ENCODE assay signal across 1 cellular context in the genomic region with DNA sequence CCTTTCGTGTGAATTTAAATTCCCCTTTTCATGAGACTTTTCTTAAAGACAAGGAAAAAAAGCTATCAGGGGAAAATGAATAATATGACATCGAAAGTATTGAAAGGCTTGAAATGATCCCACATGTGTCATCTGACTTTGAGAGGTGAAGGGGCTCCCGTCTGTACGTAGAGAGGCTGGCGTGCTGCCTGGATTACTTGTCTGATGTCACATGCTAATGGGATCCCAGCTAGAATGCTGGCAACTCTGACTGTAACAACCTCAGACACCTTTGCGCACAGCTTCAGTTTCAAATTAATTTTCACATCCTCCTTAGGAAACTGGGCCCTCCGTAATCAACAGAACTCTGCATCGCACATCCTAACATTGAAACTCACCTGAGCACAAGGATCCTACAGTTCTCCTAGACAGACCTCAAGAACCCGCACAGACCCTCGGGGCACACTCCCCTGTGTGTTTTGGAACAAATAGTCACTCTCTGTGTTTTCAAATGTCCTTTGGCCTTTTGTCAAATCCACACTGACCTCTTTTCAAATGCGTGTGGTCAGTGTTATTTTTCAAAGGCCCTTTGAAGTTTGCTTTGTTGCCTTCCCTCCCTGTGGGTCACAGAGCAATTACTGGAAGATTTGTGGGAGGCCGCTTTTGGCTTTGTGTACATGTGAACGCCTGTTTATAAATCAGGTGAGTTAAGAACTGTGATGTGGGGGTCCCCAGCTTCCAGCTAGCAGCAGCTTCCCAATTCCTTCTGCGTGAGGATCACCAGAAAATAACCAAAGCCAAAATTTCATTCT.
TF ChIP-seq lines count a peak whose summit lies in the region.

No MANE protein-coding gene starts in this region.

TF ChIP-seq in HepG2, 621 proteins besides CTCF, POLR2A, EP300 and RAD21 (continued from another document and continues in another):
- no peak for TF ChIP-seq ZNF326 (CRISPR knock-in tag; IDR thresholded peaks at IDR 0.05; ENCODE audit: borderline replicate concordance)
- no peak; the same call in 1 of the 2 replicates for TF ChIP-seq ZNF460 (CRISPR knock-in tag; IDR thresholded peaks at IDR 0.05; ENCODE audit: borderline replicate concordance)
- TF ChIP-seq, protein P1, sequence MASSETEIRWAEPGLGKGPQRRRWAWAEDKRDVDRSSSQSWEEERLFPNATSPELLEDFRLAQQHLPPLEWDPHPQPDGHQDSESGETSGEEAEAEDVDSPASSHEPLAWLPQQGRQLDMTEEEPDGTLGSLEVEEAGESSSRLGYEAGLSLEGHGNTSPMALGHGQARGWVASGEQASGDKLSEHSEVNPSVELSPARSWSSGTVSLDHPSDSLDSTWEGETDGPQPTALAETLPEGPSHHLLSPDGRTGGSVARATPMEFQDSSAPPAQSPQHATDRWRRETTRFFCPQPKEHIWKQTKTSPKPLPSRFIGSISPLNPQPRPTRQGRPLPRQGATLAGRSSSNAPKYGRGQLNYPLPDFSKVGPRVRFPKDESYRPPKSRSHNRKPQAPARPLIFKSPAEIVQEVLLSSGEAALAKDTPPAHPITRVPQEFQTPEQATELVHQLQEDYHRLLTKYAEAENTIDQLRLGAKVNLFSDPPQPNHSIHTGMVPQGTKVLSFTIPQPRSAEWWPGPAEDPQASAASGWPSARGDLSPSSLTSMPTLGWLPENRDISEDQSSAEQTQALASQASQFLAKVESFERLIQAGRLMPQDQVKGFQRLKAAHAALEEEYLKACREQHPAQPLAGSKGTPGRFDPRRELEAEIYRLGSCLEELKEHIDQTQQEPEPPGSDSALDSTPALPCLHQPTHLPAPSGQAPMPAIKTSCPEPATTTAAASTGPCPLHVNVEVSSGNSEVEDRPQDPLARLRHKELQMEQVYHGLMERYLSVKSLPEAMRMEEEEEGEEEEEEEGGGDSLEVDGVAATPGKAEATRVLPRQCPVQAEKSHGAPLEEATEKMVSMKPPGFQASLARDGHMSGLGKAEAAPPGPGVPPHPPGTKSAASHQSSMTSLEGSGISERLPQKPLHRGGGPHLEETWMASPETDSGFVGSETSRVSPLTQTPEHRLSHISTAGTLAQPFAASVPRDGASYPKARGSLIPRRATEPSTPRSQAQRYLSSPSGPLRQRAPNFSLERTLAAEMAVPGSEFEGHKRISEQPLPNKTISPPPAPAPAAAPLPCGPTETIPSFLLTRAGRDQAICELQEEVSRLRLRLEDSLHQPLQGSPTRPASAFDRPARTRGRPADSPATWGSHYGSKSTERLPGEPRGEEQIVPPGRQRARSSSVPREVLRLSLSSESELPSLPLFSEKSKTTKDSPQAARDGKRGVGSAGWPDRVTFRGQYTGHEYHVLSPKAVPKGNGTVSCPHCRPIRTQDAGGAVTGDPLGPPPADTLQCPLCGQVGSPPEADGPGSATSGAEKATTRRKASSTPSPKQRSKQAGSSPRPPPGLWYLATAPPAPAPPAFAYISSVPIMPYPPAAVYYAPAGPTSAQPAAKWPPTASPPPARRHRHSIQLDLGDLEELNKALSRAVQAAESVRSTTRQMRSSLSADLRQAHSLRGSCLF (CRISPR knock-in tag; IDR thresholded peaks at IDR 0.05; ENCODE audit: borderline replicate concordance) = no peak
- TF ChIP-seq ZEB1 (IDR thresholded peaks at IDR 0.05; ENCODE audit: insufficient replicate concordance, low read depth) = peak; percentile 89
- peak; percentile 76; the same call in 1 of the 2 replicates for TF ChIP-seq ZNF441 (CRISPR knock-in tag; IDR thresholded peaks at IDR 0.05; ENCODE audit: borderline replicate concordance)
- TF ChIP-seq SALL2 (CRISPR knock-in tag; IDR thresholded peaks at IDR 0.05) = peak; percentile 60; the same call in 1 of the 2 replicates
- TF ChIP-seq, protein P2, sequence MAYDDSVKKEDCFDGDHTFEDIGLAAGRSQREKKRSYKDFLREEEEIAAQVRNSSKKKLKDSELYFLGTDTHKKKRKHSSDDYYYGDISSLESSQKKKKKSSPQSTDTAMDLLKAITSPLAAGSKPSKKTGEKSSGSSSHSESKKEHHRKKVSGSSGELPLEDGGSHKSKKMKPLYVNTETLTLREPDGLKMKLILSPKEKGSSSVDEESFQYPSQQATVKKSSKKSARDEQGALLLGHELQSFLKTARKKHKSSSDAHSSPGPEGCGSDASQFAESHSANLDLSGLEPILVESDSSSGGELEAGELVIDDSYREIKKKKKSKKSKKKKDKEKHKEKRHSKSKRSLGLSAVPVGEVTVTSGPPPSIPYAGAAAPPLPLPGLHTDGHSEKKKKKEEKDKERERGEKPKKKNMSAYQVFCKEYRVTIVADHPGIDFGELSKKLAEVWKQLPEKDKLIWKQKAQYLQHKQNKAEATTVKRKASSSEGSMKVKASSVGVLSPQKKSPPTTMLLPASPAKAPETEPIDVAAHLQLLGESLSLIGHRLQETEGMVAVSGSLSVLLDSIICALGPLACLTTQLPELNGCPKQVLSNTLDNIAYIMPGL (CRISPR knock-in tag; IDR thresholded peaks at IDR 0.05; ENCODE audit: borderline replicate concordance in 1 of 2, low read depth in 1 of 2) = peak in 1 of 2 experiments; percentile 57; a peak in 1 of 4 replicates
- TF ChIP-seq, protein P3, sequence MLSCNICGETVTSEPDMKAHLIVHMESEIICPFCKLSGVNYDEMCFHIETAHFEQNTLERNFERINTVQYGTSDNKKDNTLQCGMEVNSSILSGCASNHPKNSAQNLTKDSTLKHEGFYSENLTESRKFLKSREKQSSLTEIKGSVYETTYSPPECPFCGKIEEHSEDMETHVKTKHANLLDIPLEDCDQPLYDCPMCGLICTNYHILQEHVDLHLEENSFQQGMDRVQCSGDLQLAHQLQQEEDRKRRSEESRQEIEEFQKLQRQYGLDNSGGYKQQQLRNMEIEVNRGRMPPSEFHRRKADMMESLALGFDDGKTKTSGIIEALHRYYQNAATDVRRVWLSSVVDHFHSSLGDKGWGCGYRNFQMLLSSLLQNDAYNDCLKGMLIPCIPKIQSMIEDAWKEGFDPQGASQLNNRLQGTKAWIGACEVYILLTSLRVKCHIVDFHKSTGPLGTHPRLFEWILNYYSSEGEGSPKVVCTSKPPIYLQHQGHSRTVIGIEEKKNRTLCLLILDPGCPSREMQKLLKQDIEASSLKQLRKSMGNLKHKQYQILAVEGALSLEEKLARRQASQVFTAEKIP (CRISPR knock-in tag; IDR thresholded peaks at IDR 0.05; ENCODE audit: borderline replicate concordance) = no peak
- TF ChIP-seq ZNF7 (CRISPR knock-in tag; IDR thresholded peaks at IDR 0.05) = peak; percentile 14; the same call in 1 of the 2 replicates
- TF ChIP-seq MEIS1 (CRISPR knock-in tag; IDR thresholded peaks at IDR 0.05; ENCODE audit: borderline replicate concordance) = peak; percentile 81
- TF ChIP-seq, protein P4, sequence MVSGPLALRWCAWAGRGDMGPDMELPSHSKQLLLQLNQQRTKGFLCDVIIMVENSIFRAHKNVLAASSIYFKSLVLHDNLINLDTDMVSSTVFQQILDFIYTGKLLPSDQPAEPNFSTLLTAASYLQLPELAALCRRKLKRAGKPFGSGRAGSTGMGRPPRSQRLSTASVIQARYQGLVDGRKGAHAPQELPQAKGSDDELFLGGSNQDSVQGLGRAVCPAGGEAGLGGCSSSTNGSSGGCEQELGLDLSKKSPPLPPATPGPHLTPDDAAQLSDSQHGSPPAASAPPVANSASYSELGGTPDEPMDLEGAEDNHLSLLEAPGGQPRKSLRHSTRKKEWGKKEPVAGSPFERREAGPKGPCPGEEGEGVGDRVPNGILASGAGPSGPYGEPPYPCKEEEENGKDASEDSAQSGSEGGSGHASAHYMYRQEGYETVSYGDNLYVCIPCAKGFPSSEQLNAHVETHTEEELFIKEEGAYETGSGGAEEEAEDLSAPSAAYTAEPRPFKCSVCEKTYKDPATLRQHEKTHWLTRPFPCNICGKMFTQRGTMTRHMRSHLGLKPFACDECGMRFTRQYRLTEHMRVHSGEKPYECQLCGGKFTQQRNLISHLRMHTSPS (CRISPR knock-in tag; IDR thresholded peaks at IDR 0.05; ENCODE audit: low read depth) = no peak; the same call in 1 of the 2 replicates
- TF ChIP-seq ETV6 (CRISPR knock-in tag; conservative IDR thresholded peaks at IDR 0.05) = no peak; the same call in 1 of the 2 replicates
- TF ChIP-seq TMF1 (CRISPR knock-in tag; IDR thresholded peaks at IDR 0.05; ENCODE audit: low read depth) = 0 out of 2 replicates have a peak, but pooled peaks have one; percentile 39
- no peak for TF ChIP-seq CCAR2 (optimal IDR thresholded peaks at IDR 0.05; ENCODE audit: low read depth, low read length)
- TF ChIP-seq SOX5 (CRISPR knock-in tag; IDR thresholded peaks at IDR 0.05; ENCODE audit: borderline replicate concordance) = peak; percentile 99
- TF ChIP-seq ZSCAN9 (CRISPR knock-in tag; IDR thresholded peaks at IDR 0.05; ENCODE audit: borderline replicate concordance) = peak; percentile 97; the same call in 1 of the 2 replicates
- TF ChIP-seq, protein P5, sequence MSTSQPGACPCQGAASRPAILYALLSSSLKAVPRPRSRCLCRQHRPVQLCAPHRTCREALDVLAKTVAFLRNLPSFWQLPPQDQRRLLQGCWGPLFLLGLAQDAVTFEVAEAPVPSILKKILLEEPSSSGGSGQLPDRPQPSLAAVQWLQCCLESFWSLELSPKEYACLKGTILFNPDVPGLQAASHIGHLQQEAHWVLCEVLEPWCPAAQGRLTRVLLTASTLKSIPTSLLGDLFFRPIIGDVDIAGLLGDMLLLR (CRISPR knock-in tag; IDR thresholded peaks at IDR 0.05) = 0 out of 2 replicates have a peak, but pooled peaks have one; percentile 22
- no peak for TF ChIP-seq SIN3B (IDR thresholded peaks at IDR 0.05; ENCODE audit: low read length)
- TF ChIP-seq SP1 (IDR thresholded peaks at IDR 0.05) = no peak
- peak; percentile 63 for TF ChIP-seq SP1 (CRISPR knock-in tag; IDR thresholded peaks at IDR 0.05)
- TF ChIP-seq, protein P6, sequence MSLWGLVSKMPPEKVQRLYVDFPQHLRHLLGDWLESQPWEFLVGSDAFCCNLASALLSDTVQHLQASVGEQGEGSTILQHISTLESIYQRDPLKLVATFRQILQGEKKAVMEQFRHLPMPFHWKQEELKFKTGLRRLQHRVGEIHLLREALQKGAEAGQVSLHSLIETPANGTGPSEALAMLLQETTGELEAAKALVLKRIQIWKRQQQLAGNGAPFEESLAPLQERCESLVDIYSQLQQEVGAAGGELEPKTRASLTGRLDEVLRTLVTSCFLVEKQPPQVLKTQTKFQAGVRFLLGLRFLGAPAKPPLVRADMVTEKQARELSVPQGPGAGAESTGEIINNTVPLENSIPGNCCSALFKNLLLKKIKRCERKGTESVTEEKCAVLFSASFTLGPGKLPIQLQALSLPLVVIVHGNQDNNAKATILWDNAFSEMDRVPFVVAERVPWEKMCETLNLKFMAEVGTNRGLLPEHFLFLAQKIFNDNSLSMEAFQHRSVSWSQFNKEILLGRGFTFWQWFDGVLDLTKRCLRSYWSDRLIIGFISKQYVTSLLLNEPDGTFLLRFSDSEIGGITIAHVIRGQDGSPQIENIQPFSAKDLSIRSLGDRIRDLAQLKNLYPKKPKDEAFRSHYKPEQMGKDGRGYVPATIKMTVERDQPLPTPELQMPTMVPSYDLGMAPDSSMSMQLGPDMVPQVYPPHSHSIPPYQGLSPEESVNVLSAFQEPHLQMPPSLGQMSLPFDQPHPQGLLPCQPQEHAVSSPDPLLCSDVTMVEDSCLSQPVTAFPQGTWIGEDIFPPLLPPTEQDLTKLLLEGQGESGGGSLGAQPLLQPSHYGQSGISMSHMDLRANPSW (CRISPR knock-in tag; IDR thresholded peaks at IDR 0.05; ENCODE audit: borderline replicate concordance) = peak; percentile 93; the same call in 1 of the 2 replicates
- TF ChIP-seq, protein P7, sequence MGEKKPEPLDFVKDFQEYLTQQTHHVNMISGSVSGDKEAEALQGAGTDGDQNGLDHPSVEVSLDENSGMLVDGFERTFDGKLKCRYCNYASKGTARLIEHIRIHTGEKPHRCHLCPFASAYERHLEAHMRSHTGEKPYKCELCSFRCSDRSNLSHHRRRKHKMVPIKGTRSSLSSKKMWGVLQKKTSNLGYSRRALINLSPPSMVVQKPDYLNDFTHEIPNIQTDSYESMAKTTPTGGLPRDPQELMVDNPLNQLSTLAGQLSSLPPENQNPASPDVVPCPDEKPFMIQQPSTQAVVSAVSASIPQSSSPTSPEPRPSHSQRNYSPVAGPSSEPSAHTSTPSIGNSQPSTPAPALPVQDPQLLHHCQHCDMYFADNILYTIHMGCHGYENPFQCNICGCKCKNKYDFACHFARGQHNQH (CRISPR knock-in tag; IDR thresholded peaks at IDR 0.05) = peak; percentile 99
- no peak for TF ChIP-seq NFKB2 (CRISPR knock-in tag; IDR thresholded peaks at IDR 0.05; ENCODE audit: borderline replicate concordance)
- TF ChIP-seq PHF20 (CRISPR knock-in tag; IDR thresholded peaks at IDR 0.05) = no peak
- peak; percentile 87 for TF ChIP-seq NR2C2 (CRISPR knock-in tag; IDR thresholded peaks at IDR 0.05; ENCODE audit: borderline replicate concordance)
- peak; percentile 98 for TF ChIP-seq MED8 (CRISPR knock-in tag; IDR thresholded peaks at IDR 0.05; ENCODE audit: insufficient replicate concordance)
- peak; percentile 95 for TF ChIP-seq ELF3 (CRISPR knock-in tag; IDR thresholded peaks at IDR 0.05)
- TF ChIP-seq ZZZ3 (CRISPR knock-in tag; IDR thresholded peaks at IDR 0.05; ENCODE audit: borderline replicate concordance) = peak; percentile 71; the same call in 1 of the 2 replicates
- peak; percentile 80; the same call in 1 of the 2 replicates for TF ChIP-seq ZFP36L1 (CRISPR knock-in tag; IDR thresholded peaks at IDR 0.05)
- TF ChIP-seq ZNF816 (CRISPR knock-in tag; IDR thresholded peaks at IDR 0.05; ENCODE audit: borderline replicate concordance) = peak; percentile 20; the same call in 1 of the 2 replicates
- TF ChIP-seq CENPT (CRISPR knock-in tag; IDR thresholded peaks at IDR 0.05; ENCODE audit: low read depth) = no peak
- peak; percentile 97 for TF ChIP-seq ZNF772 (CRISPR knock-in tag; IDR thresholded peaks at IDR 0.05)
- no peak for TF ChIP-seq PLRG1 (conservative IDR thresholded peaks at IDR 0.05)
- TF ChIP-seq ZFAT (CRISPR knock-in tag; conservative IDR thresholded peaks at IDR 0.05) = no peak
- TF ChIP-seq CHD4 (IDR thresholded peaks at IDR 0.05; ENCODE audit: borderline replicate concordance, low read length) = peak; percentile 83; the same call in 1 of the 2 replicates
- no peak for TF ChIP-seq ZNF616 (CRISPR knock-in tag; IDR thresholded peaks at IDR 0.05; ENCODE audit: low read depth)
- no peak for TF ChIP-seq ZFP62 (CRISPR knock-in tag; IDR thresholded peaks at IDR 0.05)
- no peak for TF ChIP-seq AGO1 (IDR thresholded peaks at IDR 0.05; ENCODE audit: low read depth, low read length, poor library complexity, severe bottlenecking)
- TF ChIP-seq, protein P8, sequence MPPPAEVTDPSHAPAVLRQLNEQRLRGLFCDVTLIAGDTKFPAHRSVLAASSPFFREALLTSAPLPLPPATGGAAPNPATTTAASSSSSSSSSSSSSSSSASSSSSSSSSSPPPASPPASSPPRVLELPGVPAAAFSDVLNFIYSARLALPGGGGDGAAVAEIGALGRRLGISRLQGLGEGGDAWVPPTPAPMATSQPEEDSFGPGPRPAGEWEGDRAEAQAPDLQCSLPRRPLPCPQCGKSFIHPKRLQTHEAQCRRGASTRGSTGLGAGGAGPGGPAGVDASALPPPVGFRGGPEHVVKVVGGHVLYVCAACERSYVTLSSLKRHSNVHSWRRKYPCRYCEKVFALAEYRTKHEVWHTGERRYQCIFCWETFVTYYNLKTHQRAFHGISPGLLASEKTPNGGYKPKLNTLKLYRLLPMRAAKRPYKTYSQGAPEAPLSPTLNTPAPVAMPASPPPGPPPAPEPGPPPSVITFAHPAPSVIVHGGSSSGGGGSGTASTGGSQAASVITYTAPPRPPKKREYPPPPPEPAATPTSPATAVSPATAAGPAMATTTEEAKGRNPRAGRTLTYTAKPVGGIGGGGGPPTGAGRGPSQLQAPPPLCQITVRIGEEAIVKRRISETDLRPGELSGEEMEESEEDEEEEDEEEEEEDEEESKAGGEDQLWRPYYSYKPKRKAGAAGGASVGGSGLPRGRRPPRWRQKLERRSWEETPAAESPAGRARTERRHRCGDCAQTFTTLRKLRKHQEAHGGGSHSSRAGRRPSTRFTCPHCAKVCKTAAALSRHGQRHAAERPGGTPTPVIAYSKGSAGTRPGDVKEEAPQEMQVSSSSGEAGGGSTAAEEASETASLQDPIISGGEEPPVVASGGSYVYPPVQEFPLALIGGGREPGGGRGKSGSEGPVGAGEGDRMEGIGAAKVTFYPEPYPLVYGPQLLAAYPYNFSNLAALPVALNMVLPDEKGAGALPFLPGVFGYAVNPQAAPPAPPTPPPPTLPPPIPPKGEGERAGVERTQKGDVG (CRISPR knock-in tag; IDR thresholded peaks at IDR 0.05; ENCODE audit: borderline replicate concordance) = peak; percentile 90
